Comparison of ENCODE assay signal across 8 cellular contexts in the genomic region with DNA sequence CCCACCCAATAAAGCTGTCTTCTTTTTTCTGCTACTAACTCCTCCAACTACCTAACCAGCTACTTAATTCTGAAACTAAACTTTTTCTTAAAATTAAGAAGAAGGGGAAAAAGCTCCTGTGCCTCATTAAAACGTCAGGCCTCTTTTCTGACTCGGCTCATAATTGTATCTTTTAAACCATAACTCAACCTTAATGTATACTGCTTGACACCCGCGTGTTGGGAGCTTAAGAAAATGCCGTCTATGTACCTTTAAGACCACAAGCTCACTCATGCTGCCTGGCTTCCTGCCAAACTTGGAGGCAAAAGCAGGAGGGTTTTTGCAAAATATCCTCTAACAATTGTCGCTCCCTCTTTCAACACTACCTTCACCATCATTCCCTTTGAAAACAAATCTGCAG. TPM values are rescaled to one million over a fixed set of nuclear protein-coding genes. Genes with fewer than 3 reads are reported as not detected.
DNase-seq lines count a peak whose midpoint lies in the region; ATAC-seq lines count a peak whose summit lies in the region.

No MANE protein-coding gene starts in this region.

- H3K27me3 ChIP-seq in right cardiac atrium (ENCODE audit: control insufficient read depth, insufficient read depth), result no peaks in the 10 kb centered on the region

- CTCF ChIA-PET in activated naive CD4-positive, alpha-beta T cell treated with anti-CD3 and anti-CD28 coated beads for 36 hours (lab: Charles Lee), result interaction anchor here (0.8 to 1.2 kb wide), 4 partner anchors 12 to 95 kb away, joined by 3 to 10 read pairs (median 4); no protein-coding TSS in a partner anchor

- H3K4me1 Mint-ChIP-seq in activated naive CD4-positive, alpha-beta T cell treated with anti-CD3 and anti-CD28 coated beads for 36 hours (ENCODE audit: low read depth), result peaks cover 26% of the 10 kb centered on the region

- H3K9me3 Mint-ChIP-seq in activated naive CD4-positive, alpha-beta T cell treated with anti-CD3 and anti-CD28 coated beads for 36 hours, result no peaks in the 10 kb centered on the region

- no peak overlapping the region for H3K4me3 Mint-ChIP-seq in activated naive CD4-positive, alpha-beta T cell treated with anti-CD3 and anti-CD28 coated beads for 36 hours

- peak; percentile 25 for ATAC-seq in GM21423 (IDR thresholded peaks at IDR 0.05; ENCODE audit: unreplicated experiment)
- ATAC-seq in right cardiac atrium, result peak in 1 of 2 donors; percentile 33
- no peak for ATAC-seq in GM18867 (IDR thresholded peaks at IDR 0.05; ENCODE audit: unreplicated experiment)

- DNase-seq in AG20443 (ENCODE audit: low spot score) (peak; percentile 56), NCI-H748 (lab: John Stamatoyannopoulos, UW; ENCODE audit: unreplicated experiment) (peak; percentile 80), right cardiac atrium (peak; percentile 83 to 91 (median 89)), NCI-H510A treated with DMSO at 0.1 percent for 48 hours (lab: John Stamatoyannopoulos, UW) (no peak)
- DNase-seq in activated naive CD4-positive, alpha-beta T cell treated with anti-CD3 and anti-CD28 coated beads for 36 hours, result peak; percentile 77
- peak; percentile 23 to 46 for DNase-seq in stimulated activated CD8-positive, alpha-beta memory T cell treated with anti-CD3 and anti-CD28 coated beads, Interleukin-15, amount 100 ng/mL, for 48 hours (ENCODE audit: low read depth in 2 of 2)

- peak overlapping the region; percentile 23 for H3K4me3 ChIP-seq in right cardiac atrium (ENCODE audit: low read length)

- WGBS in right cardiac atrium, result 8% methylated on average over 6 of the region's 6 CpGs

- peak overlapping the region; percentile 48 for H3K27ac Mint-ChIP-seq in activated naive CD4-positive, alpha-beta T cell treated with anti-CD3 and anti-CD28 coated beads for 36 hours

- no peaks in the 10 kb centered on the region for H3K36me3 Mint-ChIP-seq in activated naive CD4-positive, alpha-beta T cell treated with anti-CD3 and anti-CD28 coated beads for 36 hours (ENCODE audit: low read depth)

- peaks cover 28% of the 10 kb centered on the region for H3K27me3 Mint-ChIP-seq in activated naive CD4-positive, alpha-beta T cell treated with anti-CD3 and anti-CD28 coated beads for 36 hours (ENCODE audit: low read depth)

- H3K4me1 ChIP-seq in right cardiac atrium (ENCODE audit: control insufficient read depth, insufficient read depth, low read length), result no peaks in the 10 kb centered on the region

- peak overlapping the region; percentile 56 for H3K27ac ChIP-seq in right cardiac atrium (ENCODE audit: low read length)

- H3K9me3 ChIP-seq in right cardiac atrium (ENCODE audit: control insufficient read depth, low read length), result no peaks in the 10 kb centered on the region

- intact Hi-C loops in activated naive CD4-positive, alpha-beta T cell treated with anti-CD3 and anti-CD28 coated beads for 36 hours (cut with micrococcal nuclease), result loop anchor here (5.0 to 10.0 kb wide), 2 partner anchors 118 to 550 kb away; no protein-coding TSS in a partner anchor
- intact Hi-C loops in right cardiac atrium (cut with DNase I), result loop anchor here in 3 of 4 donors (5.0 to 10.0 kb wide), 5 partner anchors 32 to 397 kb away; no protein-coding TSS in a partner anchor

RNA-seq across cellular contexts. Expression of a gene that starts 5.0 kb away (rescaled TPM):
- under 1 TPM in 1 of 2 experiments, not detected in 1; 0.20 TPM for total RNA-seq in activated naive CD4-positive, alpha-beta T cell treated with anti-CD3 and anti-CD28 coated beads for 36 hours
- total RNA-seq in right cardiac atrium, result 10 to 100 TPM; 15.5 to 20.0 (median 17.5) TPM
- polyA plus RNA-seq in right cardiac atrium, result 7.6 TPM

Comparison
In these comparisons a context has a peak if more than half of its experiments do, and no peak if none do; other contexts are left out.
1. RNA of a gene that starts 5.0 kb away (total RNA-seq): 15.5 to 20.0 TPM in right cardiac atrium; 0.20 TPM in activated naive CD4-positive, alpha-beta T cell treated with anti-CD3 and anti-CD28 coated beads for 36 hours; every median in the first group is over 10 times any median in the second.